In the genomic region with DNA sequence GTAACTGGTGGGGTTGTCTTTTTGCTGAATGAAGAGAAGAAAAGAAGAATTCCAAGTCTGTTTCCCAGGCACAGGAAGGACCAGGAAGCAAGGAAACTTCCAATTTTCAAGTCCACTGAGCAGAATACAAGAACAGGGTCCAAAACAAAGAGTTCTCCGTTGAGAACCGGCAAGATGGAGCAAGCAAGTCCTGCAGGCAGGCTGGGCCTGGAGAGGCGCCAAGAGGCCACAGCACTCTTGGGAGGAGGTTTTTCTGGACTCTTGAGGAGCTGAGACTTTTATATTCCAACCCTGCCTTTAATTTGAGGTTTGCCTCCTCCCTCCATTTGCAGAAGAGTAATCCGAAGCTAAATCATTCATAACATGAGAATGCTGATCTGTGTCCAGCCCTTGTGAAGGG, we compare ENCODE assay signal across 20 cellular contexts.
DNase-seq lines count a peak whose midpoint lies in the region; ATAC-seq and TF ChIP-seq lines count a peak whose summit lies in the region.
"Had no signal": no experiment of that assay in that cellular context is flagged by ENCODE, and none has a peak within 500 bp of the region (broad histone marks: within the 10 kb centered on the region; RNA-seq: fewer than 3 reads in every experiment).

No MANE protein-coding gene starts in this region.

- WGBS in mammary epithelial cell (ENCODE audit: low coverage, missing lambda C conversion rate) = 11% methylated on average over 4 of the region's 4 CpGs
- 55 to 75% methylated on average over 4 of the region's 4 CpGs for WGBS in heart right ventricle, 2 donors

- H3K4me1 ChIP-seq in mammary epithelial cell (ENCODE audit: insufficient read depth, low read length) = peaks cover 38% of the 10 kb centered on the region
- peaks cover 0 to 5% (median 0%) of the 10 kb centered on the region in 9 donors for H3K4me1 ChIP-seq in heart right ventricle
- H3K4me1 ChIP-seq in osteoblast (ENCODE audit: insufficient read depth, low read length) = no peaks in the 10 kb centered on the region

- TF ChIP-seq CTCF in mammary epithelial cell (conservative IDR thresholded peaks at IDR 0.05 in 1 of 2, IDR thresholded peaks at IDR 0.05 in 1 of 2; ENCODE audit: extremely low read depth in 1 of 2, insufficient read depth in 1 of 2, low read depth in 1 of 2, low read length in 2 of 2) = no peak
- TF ChIP-seq CTCF in heart right ventricle (IDR thresholded peaks at IDR 0.05) = no peak
- TF ChIP-seq CTCF in osteoblast (IDR thresholded peaks at IDR 0.05; ENCODE audit: extremely low read depth, low read depth, low read length) = no peak

- intact Hi-C loops in mammary epithelial cell (cut with micrococcal nuclease) (loop anchor here (5.0 kb wide), 1 partner anchor 45 kb away; no protein-coding TSS in a partner anchor), heart right ventricle (cut with DNase I) (no loop called here)

- no peaks in the 10 kb centered on the region for H4K20me1 ChIP-seq in mammary epithelial cell (ENCODE audit: insufficient read depth, low read length)
- H4K20me1 ChIP-seq in osteoblast (ENCODE audit: insufficient read depth, low read length) = no peaks in the 10 kb centered on the region

- H2AFZ ChIP-seq in mammary epithelial cell (ENCODE audit: low read depth, low read length) = peak overlapping the region; percentile 84
- peak overlapping the region; percentile 71 for H2AFZ ChIP-seq in osteoblast (ENCODE audit: low read length)

- no TSS peak for BruUV-seq in mammary epithelial cell (replicated peaks; lab: Mats Ljungman, UMichigan)

- DNase-seq in EH (ENCODE audit: low read depth) (peak; percentile 27), mammary epithelial cell (no peak), heart right ventricle (peak; percentile 18 to 66), osteoblast (ENCODE audit: insufficient read length, low spot score, missing footprints) (no peak), GM19240 (ENCODE audit: insufficient read length, low spot score) (no peak), SIG-M5 (lab: John Stamatoyannopoulos, UW) (no peak), T-helper 9 cell (no peak)
- DNase-seq in activated CD4-positive, alpha-beta T cell treated with anti-CD3 and anti-CD28 coated beads for 48 hours = no peak
- DNase-seq: activated CD4-positive, alpha-beta T cell treated with anti-CD3 and anti-CD28 coated beads for 4 hours; activated CD8-positive, alpha-beta memory T cell treated with anti-CD3 and anti-CD28 coated beads, Interleukin-2, amount 50 U/mL, for 4 hours; activated gamma-delta T cell; amniotic stem cell; mesendoderm; NCI-H1105 treated with DMSO at 0.1 percent for 48 hours; NCI-H2171; NCI-H748 treated with DMSO at 0.1 percent for 48 hours; stimulated activated CD4-positive, alpha-beta T cell treated with anti-CD3 and anti-CD28 coated beads, Interleukin-15, amount 100 ng/mL, for 24 hours had no signal

- in situ Hi-C loops in mammary epithelial cell (cut with MboI; ENCODE audit: low sequenced_read_pairs in 2 of 2) = no loop called here

- H3K9me3 ChIP-seq in mammary epithelial cell (replicated peaks; ENCODE audit: insufficient read depth, low read length) = peaks cover 5% of the 10 kb centered on the region
- peaks cover 0 to 8% (median 0%) of the 10 kb centered on the region in 11 donors for H3K9me3 ChIP-seq in heart right ventricle
- peaks cover 3% of the 10 kb centered on the region for H3K9me3 ChIP-seq in osteoblast (ENCODE audit: low read depth, low read length)

- no peak overlapping the region for H3K9ac ChIP-seq in mammary epithelial cell (ENCODE audit: insufficient read depth, low read length)

- H3K4me2 ChIP-seq in mammary epithelial cell (ENCODE audit: insufficient read depth, low read depth, low read length) (peak overlapping the region; percentile 44), osteoblast (ENCODE audit: insufficient read depth, low read length) (peak overlapping the region; percentile 34)

- H3K4me3 ChIP-seq in mammary epithelial cell (replicated peaks in 1 of 3; ENCODE audit: insufficient read depth in 1 of 3, low read depth in 2 of 3, low read length in 3 of 3) (no peak overlapping the region), heart right ventricle (no peak overlapping the region), osteoblast (ENCODE audit: insufficient read depth, low read length) (no peak overlapping the region)

- no peaks in the 10 kb centered on the region for H3K27me3 ChIP-seq in mammary epithelial cell (ENCODE audit: insufficient read depth, low read length)
- H3K27me3 ChIP-seq in heart right ventricle = no peaks in the 10 kb centered on the region
- H3K27me3 ChIP-seq in osteoblast (ENCODE audit: insufficient read depth, low read length) = no peaks in the 10 kb centered on the region

- dilution Hi-C loops in mammary epithelial cell (cut with HindIII; ENCODE audit: low sequenced_read_pairs) = no loop called here

- H3K27ac ChIP-seq in mammary epithelial cell (ENCODE audit: insufficient read depth, low read depth, low read length) (no peak overlapping the region), heart right ventricle (peak overlapping the region in 4 of 10 donors; percentile 13 to 42 (median 23)), osteoblast (ENCODE audit: low read depth, low read length) (no peak overlapping the region)
- H3K27ac ChIP-seq: C4-2B had no signal

- H3K36me3 ChIP-seq in mammary epithelial cell (ENCODE audit: insufficient read depth, low read length) (no peaks in the 10 kb centered on the region), heart right ventricle (no peaks in the 10 kb centered on the region), osteoblast (ENCODE audit: insufficient read depth, low read length) (no peaks in the 10 kb centered on the region)

- CTCF ChIA-PET in mammary epithelial cell (lab: Charles Lee; ENCODE audit: low non-redundant PET) = no interaction called here

- ATAC-seq in heart right ventricle = peak in 4 of 8 donors; percentile 35 to 84 (median 44)
- ATAC-seq: natural killer cell treated with Interleukin-12 subunit alpha and Interleukin-12 subunit beta and Interleukin-15 and Interleukin-18, amount 100 ng/mL, for 72 hours; stimulated activated memory B cell treated with anti-CD40 and anti-IgM and Interleukin-4, amounts not matched to agents 10 μg/mL and 1 μg/mL and 100 μg/mL, for 72 hours had no signal

- no peaks in the 10 kb centered on the region for H3K79me2 ChIP-seq in mammary epithelial cell (ENCODE audit: insufficient read depth, low read length)
- H3K79me2 ChIP-seq in osteoblast (ENCODE audit: insufficient read depth, low read length) = no peaks in the 10 kb centered on the region

Comparison
In these comparisons a context has a peak if more than half of its experiments do, and no peak if none do; other contexts are left out.
1. DNase-seq: peak in EH (single experiment) and heart right ventricle (2 of 2); none in mammary epithelial cell (single experiment), osteoblast (single experiment), GM19240 (single experiment), SIG-M5 (single experiment), T-helper 9 cell (single experiment) and activated CD4-positive, alpha-beta T cell treated with anti-CD3 and anti-CD28 coated beads for 48 hours (single experiment).